26 cellular contexts compared by ENCODE assay signal in genomic region chr5:56493751-56494150, GRCh38.
DNase-seq lines count a peak whose midpoint lies in the region; ATAC-seq, FAIRE-seq and TF ChIP-seq lines count a peak whose summit lies in the region.
"Had no signal": no experiment of that assay in that cellular context is flagged by ENCODE, and none has a peak within 500 bp of the region (broad histone marks: within the 10 kb centered on the region; RNA-seq: fewer than 3 reads in every experiment).

No MANE protein-coding gene starts in this region.

- intact Hi-C loops in heart right ventricle (cut with DNase I) (no loop called here), pancreas (cut with DNase I) (loop anchor here in 1 of 3 donors (10.0 kb wide), 1 partner anchor 321 kb away; the partner anchor contains the start of gene MAP3K1)

- H3K9ac ChIP-seq in fibroblast of lung (ENCODE audit: insufficient read depth, low read length), result no peak overlapping the region

- H3K36me3 Mint-ChIP-seq in nephron (ENCODE audit: low read depth) (no peaks in the 10 kb centered on the region), type B pancreatic cell (no peaks in the 10 kb centered on the region)

- H3K27me3 Mint-ChIP-seq in nephron (ENCODE audit: low read depth) (peaks cover 10% of the 10 kb centered on the region), type B pancreatic cell (no peaks in the 10 kb centered on the region)
- H3K27me3 Mint-ChIP-seq: B cell had no signal

- H3K27ac Mint-ChIP-seq in nephron, result peak overlapping the region; percentile 79 to 93 (median 82)
- H3K27ac Mint-ChIP-seq in type B pancreatic cell, result peak overlapping the region; percentile 75
- H3K27ac Mint-ChIP-seq: B cell had no signal

- DNase-seq in cardiac muscle cell (ENCODE audit: low read depth in 1 of 2, low spot score in 1 of 2), result no peak
- DNase-seq in heart right ventricle, result no peak
- peak in 1 of 2 donors; percentile 15 for DNase-seq in fibroblast of lung (ENCODE audit: low read depth in 2 of 2)
- DNase-seq in type B pancreatic cell (ENCODE audit: extremely low spot score, unreplicated experiment), result peak; percentile 7
- DNase-seq in stimulated activated CD4-positive, alpha-beta T cell treated with anti-CD3 and anti-CD28 coated beads, Interleukin-1b, Interleukin-23, amount 100 ng/mL, for 48 hours, result no peak
- DNase-seq in frontal cortex (ENCODE audit: low spot score in 2 of 2), result no peak
- DNase-seq in pancreas, result no peak
- DNase-seq: Calu3, GOT3, HCEC 1CT, Karpas-422, NCI-H1092, NCI-H1417 treated with DMSO at 0.1 percent for 48 hours, NCI-H1694 treated with DMSO at 0.1 percent for 48 hours, NCI-H2081, NCI-H2171, NCI-H226, NCI-H510A, NCI-H69, Peyer's patch, SIG-M5 had no signal

- H3K4me3 ChIP-seq in cardiac muscle cell (no peak overlapping the region), heart right ventricle (no peak overlapping the region), fibroblast of lung (replicated peaks in 1 of 4; ENCODE audit: control extremely low read depth in 1 of 4, insufficient read depth in 1 of 4, low read depth in 3 of 4, low read length in 4 of 4) (no peak overlapping the region), pancreas (no peak overlapping the region)
- H3K4me3 ChIP-seq: Peyer's patch, SK-N-MC had no signal

- WGBS in heart right ventricle, 2 donors, result 88 to 94% methylated on average over 7 of the region's 7 CpGs
- WGBS in pancreas, 2 donors, result 91% methylated on average over 7 of the region's 7 CpGs

- H3K36me3 ChIP-seq in cardiac muscle cell (no peaks in the 10 kb centered on the region), heart right ventricle (no peaks in the 10 kb centered on the region), fibroblast of lung (ENCODE audit: control insufficient read depth, insufficient read depth, low read length) (no peaks in the 10 kb centered on the region), pancreas (no peaks in the 10 kb centered on the region)
- H3K36me3 ChIP-seq: Peyer's patch had no signal

- H3K4me2 ChIP-seq in fibroblast of lung (ENCODE audit: extremely low read depth, insufficient read depth, low read length), result peak overlapping the region; percentile 3

- H3K9me3 ChIP-seq in cardiac muscle cell (ENCODE audit: low read depth) (no peaks in the 10 kb centered on the region), heart right ventricle (no peaks in the 10 kb centered on the region), fibroblast of lung (ENCODE audit: control insufficient read depth, insufficient read depth, low read depth, low read length) (no peaks in the 10 kb centered on the region), pancreas (no peaks in the 10 kb centered on the region)
- H3K9me3 ChIP-seq: Peyer's patch had no signal

- H3K27me3 ChIP-seq in cardiac muscle cell (no peaks in the 10 kb centered on the region), heart right ventricle (no peaks in the 10 kb centered on the region), fibroblast of lung (ENCODE audit: control insufficient read depth, insufficient read depth, low read length) (no peaks in the 10 kb centered on the region), pancreas (no peaks in the 10 kb centered on the region)
- H3K27me3 ChIP-seq: Peyer's patch had no signal

- H3K79me2 ChIP-seq in fibroblast of lung (ENCODE audit: control insufficient read depth, insufficient read depth, low read length), result no peaks in the 10 kb centered on the region

- TF ChIP-seq CTCF in cardiac muscle cell (IDR thresholded peaks at IDR 0.05; ENCODE audit: low read depth, low read length) (no peak), heart right ventricle (IDR thresholded peaks at IDR 0.05) (no peak), fibroblast of lung (conservative IDR thresholded peaks at IDR 0.05 in 1 of 2, IDR thresholded peaks at IDR 0.05 in 1 of 2; ENCODE audit: low read depth in 1 of 2, low read length in 2 of 2) (no peak), nephron (IDR thresholded peaks at IDR 0.05; ENCODE audit: unreplicated experiment in 3 of 3) (no peak), type B pancreatic cell (conservative IDR thresholded peaks at IDR 0.05) (no peak), pancreas (IDR thresholded peaks at IDR 0.05) (no peak)

- no peak for ATAC-seq in heart right ventricle
- ATAC-seq in pancreas, result no peak

- FAIRE-seq in frontal cortex (lab: Jason Lieb, UNC) (no peak), pancreas (lab: Jason Lieb, UNC) (no peak)

- no peak overlapping the region for H3K4me3 Mint-ChIP-seq in nephron
- no peak overlapping the region for H3K4me3 Mint-ChIP-seq in type B pancreatic cell
- H3K4me3 Mint-ChIP-seq: B cell had no signal

- H4K20me1 ChIP-seq in fibroblast of lung (ENCODE audit: control insufficient read depth, extremely low read depth, insufficient read depth, low read length), result no peaks in the 10 kb centered on the region

- H2AFZ ChIP-seq in fibroblast of lung (ENCODE audit: low read length), result no peak overlapping the region

- H3K4me1 Mint-ChIP-seq in nephron (peaks cover 45% of the 10 kb centered on the region), type B pancreatic cell (ENCODE audit: unreplicated experiment) (peaks cover 50% of the 10 kb centered on the region)

- H3K9me3 Mint-ChIP-seq in nephron, result no peaks in the 10 kb centered on the region
- peaks cover 6% of the 10 kb centered on the region for H3K9me3 Mint-ChIP-seq in type B pancreatic cell

- H3K27ac ChIP-seq in cardiac muscle cell (peak overlapping the region; percentile 12), heart right ventricle (peak overlapping the region in 3 of 10 donors; percentile 16 to 29 (median 27)), fibroblast of lung (ENCODE audit: insufficient read depth, low read length) (no peak overlapping the region), pancreas (no peak overlapping the region)
- H3K27ac ChIP-seq: 22Rv1, HL-60, Peyer's patch, SK-N-MC had no signal

- H3K4me1 ChIP-seq in cardiac muscle cell (ENCODE audit: low read depth), result peaks cover 58% of the 10 kb centered on the region
- H3K4me1 ChIP-seq in heart right ventricle, result peaks cover 0 to 40% (median 33%) of the 10 kb centered on the region in 9 donors
- H3K4me1 ChIP-seq in fibroblast of lung (ENCODE audit: control insufficient read depth, extremely low read depth, insufficient read depth, low read length), result peaks cover 3% of the 10 kb centered on the region
- H3K4me1 ChIP-seq in pancreas, result peaks cover 0 to 5% (median 0%) of the 10 kb centered on the region in 3 donors
- H3K4me1 ChIP-seq: Peyer's patch had no signal
